9 cellular contexts compared by ENCODE assay signal in the genomic region with DNA sequence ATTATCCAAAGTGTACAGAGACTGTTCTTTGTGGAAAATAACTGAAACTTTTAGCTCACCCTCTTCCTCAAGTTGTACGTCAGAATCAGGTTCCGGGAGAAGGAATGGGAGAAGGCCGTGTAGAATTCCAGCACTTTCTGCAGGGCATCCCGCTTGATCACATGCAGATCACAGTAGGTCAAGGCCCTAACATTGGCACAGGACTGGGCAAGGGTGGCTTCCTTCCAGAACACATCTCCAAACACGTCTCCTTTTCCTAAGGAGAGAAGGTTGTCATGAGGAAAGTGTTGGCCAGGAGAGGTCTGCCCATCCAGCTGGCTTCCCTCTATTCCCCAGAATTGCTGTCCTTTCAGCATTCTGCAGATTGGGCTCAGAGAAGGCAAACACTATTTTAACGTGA.
"Had no signal": no experiment of that assay in that cellular context is flagged by ENCODE, and none has a peak within 500 bp of the region (broad histone marks: within the 10 kb centered on the region; RNA-seq: fewer than 3 reads in every experiment).

No MANE protein-coding gene starts in this region.

- DNase-seq: GM23248, GOT3, H7, HFFc6, KBM-7 had no signal

- ATAC-seq: HCT116, HepG2 had no signal

- H3K27ac ChIP-seq: GM23248, HL-60, KMS-11 had no signal
